Comparison of ENCODE assay signal across 22 cellular contexts in the genomic region with DNA sequence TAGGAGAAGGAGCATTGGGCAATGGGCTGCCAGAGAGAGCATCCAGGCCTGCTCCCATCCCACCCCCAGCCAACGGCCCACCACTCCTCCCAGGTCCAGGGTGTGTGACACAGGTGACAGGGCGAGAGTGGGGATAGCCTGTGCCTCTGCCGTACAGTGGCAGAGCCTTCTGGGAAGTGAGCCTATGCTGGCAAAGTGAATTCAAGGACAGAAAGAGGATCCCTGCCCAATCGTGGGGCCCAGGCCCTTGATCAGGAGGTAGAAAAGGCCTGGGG. TPM values are rescaled to one million over a fixed set of nuclear protein-coding genes. Genes with fewer than 3 reads are reported as not detected.
DNase-seq lines count a peak whose midpoint lies in the region; ATAC-seq and TF ChIP-seq lines count a peak whose summit lies in the region.
"Had no signal": no experiment of that assay in that cellular context is flagged by ENCODE, and none has a peak within 500 bp of the region (broad histone marks: within the 10 kb centered on the region; RNA-seq: fewer than 3 reads in every experiment).

No MANE protein-coding gene starts in this region.

- H3K9me3 ChIP-seq in upper lobe of right lung (no peaks in the 10 kb centered on the region), upper lobe of left lung (no peaks in the 10 kb centered on the region)
- H3K9me3 ChIP-seq: Peyer's patch had no signal

- no peak for TF ChIP-seq EP300 in upper lobe of left lung (IDR thresholded peaks at IDR 0.05)

- 67 to 70% methylated on average over 3 to 4 of the region's 4 CpGs for WGBS in upper lobe of left lung, 2 donors

- peaks cover 2% of the 10 kb centered on the region for H3K27me3 Mint-ChIP-seq in activated CD4-positive, alpha-beta T cell treated with anti-CD3 and anti-CD28 coated beads, Interleukin-2, amount 10 ng/mL, durations not matched to agents 24 days and 14 days
- H3K27me3 Mint-ChIP-seq in activated CD8-positive, alpha-beta T cell treated with anti-CD3 and anti-CD28 coated beads for 36 hours: peaks cover 1% of the 10 kb centered on the region
- no peaks in the 10 kb centered on the region for H3K27me3 Mint-ChIP-seq in chondrocyte (ENCODE audit: low read depth)

- H3K4me1 ChIP-seq in upper lobe of right lung (no peaks in the 10 kb centered on the region), upper lobe of left lung (no peaks in the 10 kb centered on the region)
- H3K4me1 ChIP-seq: Peyer's patch had no signal

- TF ChIP-seq CTCF in activated CD8-positive, alpha-beta T cell treated with anti-CD3 and anti-CD28 coated beads for 36 hours (IDR thresholded peaks at IDR 0.05): no peak
- TF ChIP-seq CTCF in chondrocyte (IDR thresholded peaks at IDR 0.05) (no peak), upper lobe of right lung (IDR thresholded peaks at IDR 0.05) (no peak), upper lobe of left lung (IDR thresholded peaks at IDR 0.05) (no peak)

- peaks cover 3% of the 10 kb centered on the region for H3K27me3 ChIP-seq in upper lobe of right lung
- H3K27me3 ChIP-seq in upper lobe of left lung: no peaks in the 10 kb centered on the region
- H3K27me3 ChIP-seq: Peyer's patch had no signal

- no peak for DNase-seq in activated CD4-positive, alpha-beta T cell treated with anti-CD3 and anti-CD28 coated beads, Interleukin-2, amount 10 ng/mL, durations not matched to agents 24 days and 14 days
- no peak for DNase-seq in activated CD4-positive, alpha-beta T cell treated with anti-CD3 and anti-CD28 coated beads, Interleukin-2, amount 50 U/mL, for 1 hour
- no peak for DNase-seq in activated CD8-positive, alpha-beta T cell treated with anti-CD3 and anti-CD28 coated beads for 36 hours
- peak; percentile 61 for DNase-seq in chondrocyte (ENCODE audit: low spot score)
- peak; percentile 40 for DNase-seq in upper lobe of right lung
- no peak for DNase-seq in NCI-H1092 treated with DMSO at 0.1 percent for 48 hours (lab: John Stamatoyannopoulos, UW)
- DNase-seq in upper lobe of left lung: no peak
- DNase-seq: 8988T; C1 segment of cervical spinal cord; CD8-positive, alpha-beta memory T cell; Karpas-422; MV-4-11; NCI-H1694; NCI-H2081 treated with DMSO at 0.1 percent for 48 hours; NCI-H2171 treated with DMSO at 0.1 percent for 48 hours; NCI-H446; NCI-H526; Peyer's patch had no signal

- H3K4me3 ChIP-seq in upper lobe of right lung: no peak overlapping the region
- H3K4me3 ChIP-seq in upper lobe of left lung: no peak overlapping the region
- H3K4me3 ChIP-seq: Peyer's patch had no signal

- no peaks in the 10 kb centered on the region for H3K9me3 Mint-ChIP-seq in activated CD4-positive, alpha-beta T cell treated with anti-CD3 and anti-CD28 coated beads, Interleukin-2, amount 10 ng/mL, durations not matched to agents 24 days and 14 days
- no peaks in the 10 kb centered on the region for H3K9me3 Mint-ChIP-seq in activated CD8-positive, alpha-beta T cell treated with anti-CD3 and anti-CD28 coated beads for 36 hours
- no peaks in the 10 kb centered on the region for H3K9me3 Mint-ChIP-seq in chondrocyte (ENCODE audit: low read depth)
- H3K9me3 Mint-ChIP-seq: CD8-positive, alpha-beta memory T cell had no signal

- H3K27ac Mint-ChIP-seq in activated CD4-positive, alpha-beta T cell treated with anti-CD3 and anti-CD28 coated beads, Interleukin-2, amount 10 ng/mL, durations not matched to agents 24 days and 14 days: peak overlapping the region; percentile 17
- H3K27ac Mint-ChIP-seq in activated CD8-positive, alpha-beta T cell treated with anti-CD3 and anti-CD28 coated beads for 36 hours: peak overlapping the region; percentile 90
- no peak overlapping the region for H3K27ac Mint-ChIP-seq in chondrocyte (ENCODE audit: unreplicated experiment)

- POLR2A ChIA-PET in activated CD8-positive, alpha-beta T cell treated with anti-CD3 and anti-CD28 coated beads for 36 hours (lab: Charles Lee): no interaction called here

- H3K4me1 Mint-ChIP-seq in activated CD4-positive, alpha-beta T cell treated with anti-CD3 and anti-CD28 coated beads, Interleukin-2, amount 10 ng/mL, durations not matched to agents 24 days and 14 days: peaks cover 26% of the 10 kb centered on the region
- H3K4me1 Mint-ChIP-seq in activated CD8-positive, alpha-beta T cell treated with anti-CD3 and anti-CD28 coated beads for 36 hours (ENCODE audit: low read depth): peaks cover 39% of the 10 kb centered on the region
- peaks cover 27% of the 10 kb centered on the region for H3K4me1 Mint-ChIP-seq in chondrocyte (ENCODE audit: low read depth)

- no peaks in the 10 kb centered on the region for H3K36me3 Mint-ChIP-seq in activated CD4-positive, alpha-beta T cell treated with anti-CD3 and anti-CD28 coated beads, Interleukin-2, amount 10 ng/mL, durations not matched to agents 24 days and 14 days (ENCODE audit: low read depth)
- H3K36me3 Mint-ChIP-seq in activated CD8-positive, alpha-beta T cell treated with anti-CD3 and anti-CD28 coated beads for 36 hours (ENCODE audit: low read depth): no peaks in the 10 kb centered on the region
- no peaks in the 10 kb centered on the region for H3K36me3 Mint-ChIP-seq in chondrocyte (ENCODE audit: low read depth)
- H3K36me3 Mint-ChIP-seq: CD8-positive, alpha-beta memory T cell had no signal

- H3K4me3 Mint-ChIP-seq in activated CD4-positive, alpha-beta T cell treated with anti-CD3 and anti-CD28 coated beads, Interleukin-2, amount 10 ng/mL, durations not matched to agents 24 days and 14 days: no peak overlapping the region
- H3K4me3 Mint-ChIP-seq in activated CD8-positive, alpha-beta T cell treated with anti-CD3 and anti-CD28 coated beads for 36 hours: no peak overlapping the region
- no peak overlapping the region for H3K4me3 Mint-ChIP-seq in chondrocyte (ENCODE audit: unreplicated experiment)
- H3K4me3 Mint-ChIP-seq: CD8-positive, alpha-beta memory T cell had no signal

- no peak for ATAC-seq in activated CD8-positive, alpha-beta T cell treated with anti-CD3 and anti-CD28 coated beads for 36 hours
- ATAC-seq in upper lobe of right lung (no peak), upper lobe of left lung (ENCODE audit: low FRiP score in 2 of 2) (no peak)

- CTCF ChIA-PET in activated CD8-positive, alpha-beta T cell treated with anti-CD3 and anti-CD28 coated beads for 36 hours (lab: Charles Lee): interaction anchor here (1.0 to 1.5 kb wide), 2 partner anchors 39 to 50 kb away, joined by 3 to 4 read pairs; no protein-coding TSS in a partner anchor

- intact Hi-C loops in activated CD4-positive, alpha-beta T cell treated with anti-CD3 and anti-CD28 coated beads, Interleukin-2, amount 10 ng/mL, durations not matched to agents 24 days and 14 days (cut with micrococcal nuclease): no loop called here
- intact Hi-C loops in activated CD8-positive, alpha-beta T cell treated with anti-CD3 and anti-CD28 coated beads for 36 hours (cut with micrococcal nuclease): no loop called here
- intact Hi-C loops in upper lobe of right lung (cut with DNase I): no loop called here

- H3K27ac ChIP-seq in upper lobe of right lung: no peak overlapping the region
- no peak overlapping the region for H3K27ac ChIP-seq in upper lobe of left lung
- H3K27ac ChIP-seq: Peyer's patch had no signal

- TF ChIP-seq POLR2A in upper lobe of left lung (IDR thresholded peaks at IDR 0.05): no peak

- H3K36me3 ChIP-seq in upper lobe of right lung (no peaks in the 10 kb centered on the region), upper lobe of left lung (no peaks in the 10 kb centered on the region)
- H3K36me3 ChIP-seq: Peyer's patch had no signal

RNA-seq across cellular contexts. Expression of a gene that starts 0.6 kb away (rescaled TPM):
- total RNA-seq in activated CD4-positive, alpha-beta T cell treated with anti-CD3 and anti-CD28 coated beads, Interleukin-2, amount 10 ng/mL, durations not matched to agents 24 days and 14 days: 0.33 TPM in 1 of 2 replicates, not detected in the other
- total RNA-seq in activated CD8-positive, alpha-beta T cell treated with anti-CD3 and anti-CD28 coated beads for 36 hours: 1 to 10 TPM in 1 of 2 experiments, under 1 TPM in 1; 0.87 to 1.6 TPM
- total RNA-seq in chondrocyte (0.10 to 0.31 TPM (median 0.19 TPM) in 3 replicates), upper lobe of right lung (5.4 TPM), upper lobe of left lung (1 to 10 TPM in 3 of 6 donors, under 1 TPM in 1, not detected in 2; 0.30 to 8.9 (median 1.3) TPM)
- total RNA-seq: CD8-positive, alpha-beta memory T cell; H4; M059J; OCI-LY7; Peyer's patch had no signal

RNA-seq across cellular contexts. Expression of a gene that starts 14.1 kb away (rescaled TPM):
- total RNA-seq in activated CD4-positive, alpha-beta T cell treated with anti-CD3 and anti-CD28 coated beads, Interleukin-2, amount 10 ng/mL, durations not matched to agents 24 days and 14 days: not detected in 2 replicates
- total RNA-seq in activated CD8-positive, alpha-beta T cell treated with anti-CD3 and anti-CD28 coated beads for 36 hours: not detected
- total RNA-seq in chondrocyte (not detected in 3 replicates), upper lobe of right lung (not detected), upper lobe of left lung (under 1 TPM in 2 of 6 donors, not detected in 4; 0.13 to 0.30 TPM)
- total RNA-seq: CD8-positive, alpha-beta memory T cell; Daoy; H4; OCI-LY7; Peyer's patch had no signal

RNA-seq across cellular contexts. Expression of a gene that starts 20.7 kb away (rescaled TPM):
- total RNA-seq in activated CD4-positive, alpha-beta T cell treated with anti-CD3 and anti-CD28 coated beads, Interleukin-2, amount 10 ng/mL, durations not matched to agents 24 days and 14 days: not detected in 2 replicates
- total RNA-seq in activated CD8-positive, alpha-beta T cell treated with anti-CD3 and anti-CD28 coated beads for 36 hours: under 1 TPM; 0.11 to 0.16 TPM
- total RNA-seq in chondrocyte: 0.41 to 0.90 TPM in 2 of 3 replicates, not detected in the other
- 6.8 TPM for total RNA-seq in upper lobe of right lung
- total RNA-seq in upper lobe of left lung: 10 to 100 TPM in 4 of 6 donors, 1 to 10 TPM in 2; 2.1 to 36.1 (median 15.1) TPM
- total RNA-seq: CD8-positive, alpha-beta memory T cell; Daoy; H4; M059J; OCI-LY7; Peyer's patch had no signal

RNA-seq across cellular contexts. Expression of a gene that starts 38.7 kb away (rescaled TPM):
- total RNA-seq in activated CD4-positive, alpha-beta T cell treated with anti-CD3 and anti-CD28 coated beads, Interleukin-2, amount 10 ng/mL, durations not matched to agents 24 days and 14 days: 0.14 TPM in 2 replicates
- not detected for total RNA-seq in activated CD8-positive, alpha-beta T cell treated with anti-CD3 and anti-CD28 coated beads for 36 hours
- total RNA-seq in chondrocyte: not detected in 3 replicates
- total RNA-seq in upper lobe of right lung: not detected
- total RNA-seq in upper lobe of left lung: not detected
- total RNA-seq: CD8-positive, alpha-beta memory T cell; Daoy; H4; M059J; OCI-LY7; Peyer's patch had no signal

RNA-seq across cellular contexts. Expression of a gene that starts 57.5 kb away (rescaled TPM):
- not detected in 2 replicates for total RNA-seq in activated CD4-positive, alpha-beta T cell treated with anti-CD3 and anti-CD28 coated beads, Interleukin-2, amount 10 ng/mL, durations not matched to agents 24 days and 14 days
- total RNA-seq in activated CD8-positive, alpha-beta T cell treated with anti-CD3 and anti-CD28 coated beads for 36 hours: not detected
- not detected in 3 replicates for total RNA-seq in chondrocyte
- not detected for total RNA-seq in upper lobe of right lung
- not detected for total RNA-seq in upper lobe of left lung
- total RNA-seq: CD8-positive, alpha-beta memory T cell; Daoy; H4; M059J; OCI-LY7; Peyer's patch had no signal

Comparison
In these comparisons a context has a peak if more than half of its experiments do, and no peak if none do; other contexts are left out.
1. DNase-seq: peak in chondrocyte (single experiment) and upper lobe of right lung (single experiment); none in activated CD4-positive, alpha-beta T cell treated with anti-CD3 and anti-CD28 coated beads, Interleukin-2, amount 10 ng/mL, durations not matched to agents 24 days and 14 days (single experiment), activated CD4-positive, alpha-beta T cell treated with anti-CD3 and anti-CD28 coated beads, Interleukin-2, amount 50 U/mL, for 1 hour (single experiment), activated CD8-positive, alpha-beta T cell treated with anti-CD3 and anti-CD28 coated beads for 36 hours (single experiment), NCI-H1092 treated with DMSO at 0.1 percent for 48 hours (single experiment) and upper lobe of left lung (0 of 2).